In the genomic region with DNA sequence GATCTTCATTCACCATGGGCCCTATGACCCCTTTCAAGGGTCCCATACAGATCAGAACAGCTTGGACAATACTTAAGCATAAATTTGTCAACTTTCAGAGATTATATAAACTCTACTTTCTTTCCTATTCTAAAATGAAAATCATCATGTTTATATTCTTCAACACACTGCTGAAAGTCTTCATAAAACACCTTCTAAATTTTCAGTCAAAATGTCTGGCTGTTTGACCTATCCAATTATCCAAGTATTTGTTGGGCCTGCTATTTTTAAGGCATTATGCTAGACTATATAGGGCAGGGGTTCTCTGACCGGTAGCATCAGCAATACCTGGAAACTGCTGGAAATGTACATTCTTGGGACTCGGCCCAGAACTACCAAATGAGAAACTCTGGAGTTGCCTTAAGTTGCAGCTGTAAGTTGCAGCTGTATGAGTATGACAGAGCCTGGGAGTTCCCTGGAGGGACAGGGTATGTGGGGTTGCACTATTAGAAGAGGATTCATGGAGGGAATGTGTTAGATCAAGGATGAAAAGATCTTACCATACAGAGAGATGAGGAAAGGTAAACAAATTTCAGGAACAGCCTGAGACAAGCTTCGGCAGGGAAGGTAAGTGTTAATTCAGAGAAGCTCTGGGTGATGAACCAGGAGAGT, we compare ENCODE assay signal across 2 cellular contexts.
TF ChIP-seq lines count a peak whose summit lies in the region.

No MANE protein-coding gene starts in this region.

TF ChIP-seq in IMR-90, 13 proteins besides CTCF, POLR2A, EP300 and RAD21:
- no peak for TF ChIP-seq NFE2L2 (IDR thresholded peaks at IDR 0.05; ENCODE audit: low read depth, low read length)
TF ChIP-seq in IMR-90: peak in this region for 0.

TF ChIP-seq in endothelial cell of umbilical vein, 7 proteins besides CTCF, POLR2A, EP300 and RAD21:
- TF ChIP-seq GATA2 (IDR thresholded peaks at IDR 0.05; ENCODE audit: insufficient read depth, insufficient read length, low read depth, low read length) (no peak), JUN (IDR thresholded peaks at IDR 0.05; ENCODE audit: borderline replicate concordance, insufficient read depth, insufficient read length, low read depth) (no peak), EZH2 (IDR thresholded peaks at IDR 0.05; ENCODE audit: borderline replicate concordance, low read depth, low read length, severe bottlenecking) (no peak), MYC (IDR thresholded peaks at IDR 0.05; ENCODE audit: low read depth, low read length) (no peak)
- TF ChIP-seq, protein P1, sequence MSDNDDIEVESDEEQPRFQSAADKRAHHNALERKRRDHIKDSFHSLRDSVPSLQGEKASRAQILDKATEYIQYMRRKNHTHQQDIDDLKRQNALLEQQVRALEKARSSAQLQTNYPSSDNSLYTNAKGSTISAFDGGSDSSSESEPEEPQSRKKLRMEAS (IDR thresholded peaks at IDR 0.05; ENCODE audit: insufficient read depth, insufficient read length): no peak
